26 cellular contexts compared by ENCODE assay signal in the genomic region with DNA sequence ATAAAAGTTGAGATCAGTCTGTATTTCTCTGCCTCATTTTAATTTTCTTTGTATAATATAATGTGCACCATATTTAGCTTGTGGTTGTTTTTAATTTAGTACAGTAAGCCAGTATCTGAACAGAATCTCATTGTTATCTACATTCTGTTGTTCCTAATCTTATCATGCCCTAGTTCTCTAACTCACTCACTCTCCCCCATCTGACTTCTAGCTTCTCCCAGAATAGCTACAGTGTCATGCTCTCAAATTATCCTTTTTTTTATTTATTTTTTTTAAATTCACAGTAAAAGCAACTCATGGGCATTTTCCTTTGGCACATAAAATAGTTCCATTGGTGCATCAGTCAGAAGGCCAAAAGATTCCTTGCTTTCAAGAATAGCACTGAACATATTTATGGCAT.
"Had no signal": no experiment of that assay in that cellular context is flagged by ENCODE, and none has a peak within 500 bp of the region (broad histone marks: within the 10 kb centered on the region; RNA-seq: fewer than 3 reads in every experiment).

No MANE protein-coding gene starts in this region.

- DNase-seq: activated B cell treated with CpG ODN at 0.5 μM for 24 hours; activated CD4-positive, alpha-beta T cell treated with anti-CD3 and anti-CD28 coated beads for 48 hours; activated CD4-positive, alpha-beta T cell treated with anti-CD3 and anti-CD28 coated beads, Interleukin-2, amount 50 U/mL, for 1 hour; activated CD4-positive, alpha-beta T cell treated with anti-CD3 and anti-CD28 coated beads, Interleukin-2, amount 50 U/mL, for 48 hours; activated CD8-positive, alpha-beta memory T cell treated with anti-CD3 and anti-CD28 coated beads for 24 hours; activated CD8-positive, alpha-beta T cell treated with anti-CD3 and anti-CD28 coated beads for 36 hours; activated effector memory CD4-positive, alpha-beta T cell treated with Interleukin-2 at 50 U/mL for 16 hours; activated gamma-delta T cell treated with Interleukin-2 at 50 U/mL for 16 hours; activated naive CD4-positive, alpha-beta T cell treated with anti-CD3 and anti-CD28 coated beads, Interleukin-2, amount 50 U/mL, for 16 hours; activated naive CD4-positive, alpha-beta T cell treated with Interleukin-2 at 50 U/mL for 16 hours; activated T-cell treated with anti-CD3 and anti-CD28 coated beads, Interleukin-2, amount 50 U/mL, for 4 hours; amygdala; aorta; body of pancreas; dorsolateral prefrontal cortex; effector memory CD4-positive, alpha-beta T cell; erythroblast; head of caudate nucleus; T-helper 1 cell; T-helper 17 cell; T1000; WERI-Rb-1 had no signal

- H3K4me1 ChIP-seq: body of pancreas, esophagus muscularis mucosa had no signal

- H3K27me3 ChIP-seq: body of pancreas, dorsolateral prefrontal cortex, esophagus muscularis mucosa had no signal

- H3K9me3 ChIP-seq: body of pancreas, esophagus muscularis mucosa had no signal

- H3K36me3 ChIP-seq: esophagus muscularis mucosa, WERI-Rb-1 had no signal

- H3K27ac ChIP-seq: body of pancreas, coronary artery, esophagus muscularis mucosa, WERI-Rb-1 had no signal

- H3K4me3 ChIP-seq: body of pancreas, coronary artery, dorsolateral prefrontal cortex, esophagus muscularis mucosa had no signal

- ATAC-seq: activated CD4-positive, CD25-positive, alpha-beta regulatory T cell treated with anti-CD3 and anti-CD28 coated beads, Interleukin-2, amount 50 U/mL, for 24 hours; activated CD8-positive, alpha-beta T cell treated with anti-CD3 and anti-CD28 coated beads for 36 hours; activated T-cell treated with anti-CD3 and anti-CD28 coated beads, Interleukin-2, amount 50 U/mL, for 4 hours; activated T-helper 17 cell treated with anti-CD3 and anti-CD28 coated beads, Interleukin-2, amount 50 U/mL, for 72 hours; body of pancreas; T-helper 17 cell had no signal
